In the genomic region with DNA sequence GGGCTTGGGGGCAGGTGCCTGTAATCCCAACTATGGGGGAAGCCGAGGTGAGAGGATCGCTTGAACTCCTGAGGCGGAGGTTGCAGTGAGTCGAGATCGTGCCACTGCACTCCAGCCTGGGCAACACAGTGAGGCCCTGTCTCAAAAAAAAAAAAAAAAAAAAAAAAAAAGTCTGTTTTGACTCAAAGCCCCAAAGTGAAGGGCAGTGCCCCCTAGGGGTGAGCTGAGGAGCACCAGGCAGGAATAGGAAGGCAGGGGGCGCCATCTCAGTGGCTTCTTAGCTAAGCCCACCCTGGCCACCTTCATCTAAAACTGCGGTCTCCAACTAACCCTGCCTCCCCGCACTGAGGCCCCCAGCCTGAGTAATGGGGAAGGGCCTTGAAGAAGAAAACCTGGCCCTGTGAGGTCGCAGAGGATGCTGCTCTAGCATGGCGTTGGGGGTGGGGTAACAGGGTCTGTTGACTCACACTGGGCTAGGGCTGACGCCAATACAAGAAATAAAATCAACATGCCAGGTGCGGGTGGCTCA, we compare ENCODE assay signal across 9 cellular contexts. TPM values are rescaled to one million over a fixed set of nuclear protein-coding genes. Genes with fewer than 3 reads are reported as not detected.
DNase-seq lines count a peak whose midpoint lies in the region; ATAC-seq and TF ChIP-seq lines count a peak whose summit lies in the region.
"Had no signal": no experiment of that assay in that cellular context is flagged by ENCODE, and none has a peak within 500 bp of the region (broad histone marks: within the 10 kb centered on the region; RNA-seq: fewer than 3 reads in every experiment).

No MANE protein-coding gene starts in this region.

- H3K4me1 ChIP-seq in Peyer's patch (no peaks in the 10 kb centered on the region), mucosa of descending colon (ENCODE audit: low read depth) (no peaks in the 10 kb centered on the region)

- no peaks in the 10 kb centered on the region for H3K36me3 Mint-ChIP-seq in brain

- TF ChIP-seq CTCF in Peyer's patch (IDR thresholded peaks at IDR 0.05) (peak in 4 of 6 experiments; percentile 35 to 47 (median 38)), brain (conservative IDR thresholded peaks at IDR 0.05) (peak; percentile 60 to 70), mucosa of descending colon (IDR thresholded peaks at IDR 0.05) (no peak)

- H3K9me3 Mint-ChIP-seq in brain: peaks cover 0 to 3% (median 2%) of the 10 kb centered on the region in 5 experiments
- H3K9me3 Mint-ChIP-seq: central memory CD8-positive, alpha-beta T cell had no signal

- H3K27ac Mint-ChIP-seq in brain: no peak overlapping the region

- DNase-seq in Right ventricle myocardium inferior (ENCODE audit: missing footprints) (peak; percentile 37), left ventricle myocardium superior (no peak), Peyer's patch (no peak), mucosa of descending colon (peak in 1 of 3 donors; percentile 37), Ammon's horn (ENCODE audit: low spot score) (no peak), NCI-H345 treated with DMSO at 0.1 percent for 48 hours (lab: John Stamatoyannopoulos, UW; ENCODE audit: unreplicated experiment) (no peak), NCI-H774 (lab: John Stamatoyannopoulos, UW) (no peak)

- ATAC-seq in Right ventricle myocardium inferior: no peak
- ATAC-seq in left ventricle myocardium superior: no peak
- ATAC-seq in mucosa of descending colon: peak; percentile 40

- H3K4me1 Mint-ChIP-seq in brain: peaks cover 16% of the 10 kb centered on the region
- H3K4me1 Mint-ChIP-seq: central memory CD8-positive, alpha-beta T cell had no signal

- no peak overlapping the region for H3K4me3 Mint-ChIP-seq in brain
- H3K4me3 Mint-ChIP-seq: central memory CD8-positive, alpha-beta T cell had no signal

- TF ChIP-seq POLR2A in Peyer's patch (IDR thresholded peaks at IDR 0.05): no peak

- H3K9me3 ChIP-seq in Peyer's patch (no peaks in the 10 kb centered on the region), mucosa of descending colon (no peaks in the 10 kb centered on the region)

- H3K27me3 Mint-ChIP-seq in brain: peaks cover 4% of the 10 kb centered on the region
- H3K27me3 Mint-ChIP-seq: central memory CD8-positive, alpha-beta T cell had no signal

- H3K4me3 ChIP-seq in Peyer's patch (no peak overlapping the region), mucosa of descending colon (no peak overlapping the region)

- no peaks in the 10 kb centered on the region for H3K36me3 ChIP-seq in Peyer's patch
- no peaks in the 10 kb centered on the region for H3K36me3 ChIP-seq in mucosa of descending colon (ENCODE audit: low read depth)

- no peak overlapping the region for H3K27ac ChIP-seq in Peyer's patch

- intact Hi-C loops in Right ventricle myocardium inferior (cut with DNase I) (loop anchor here (2.0 kb wide), 1 partner anchor 108 kb away; no protein-coding TSS in a partner anchor), left ventricle myocardium superior (cut with micrococcal nuclease) (no loop called here), mucosa of descending colon (cut with DNase I, micrococcal nuclease) (no loop called here)

- H3K27me3 ChIP-seq in Peyer's patch: no peaks in the 10 kb centered on the region

RNA-seq across cellular contexts. Expression of a gene that starts 9.8 kb away (rescaled TPM):
- total RNA-seq in Right ventricle myocardium inferior (59.0 TPM), left ventricle myocardium superior (61.2 TPM), Peyer's patch (10 to 100 TPM in 3 of 4 donors, 1 to 10 TPM in 1; 7.5 to 40.4 (median 15.2) TPM), mucosa of descending colon (10 to 100 TPM; 11.8 to 25.6 (median 12.8) TPM)
- 39.8 TPM for polyA plus RNA-seq in brain (ENCODE audit: insufficient read depth, low read depth, low replicate concordance)
